21 cellular contexts compared by ENCODE assay signal in genomic region chr16:46911650-46912049, GRCh38.
"Had no signal": no experiment of that assay in that cellular context is flagged by ENCODE, and none has a peak within 500 bp of the region (broad histone marks: within the 10 kb centered on the region; RNA-seq: fewer than 3 reads in every experiment).

No MANE protein-coding gene starts in this region.

- H3K4me3 Mint-ChIP-seq: activated CD4-positive, alpha-beta memory T cell treated with anti-CD3 and anti-CD28 coated beads for 36 hours; activated naive CD8-positive, alpha-beta T cell; activated T-helper 1 cell treated with anti-CD3 and anti-CD28 coated beads, Interleukin-12 subunit alpha, Interleukin-12 subunit beta, Interleukin-2, Interleukin-4 antibody, amounts not matched to agents 30 ng/mL and 10 ng/mL and 1 ng/mL, durations not matched to agents 14 hours and 24 hours and 36 hours; nephron progenitor cell had no signal

- H3K27ac Mint-ChIP-seq: activated CD4-positive, alpha-beta memory T cell treated with anti-CD3 and anti-CD28 coated beads for 36 hours; activated naive CD8-positive, alpha-beta T cell; nephron progenitor cell; T-helper 1 cell treated with Interleukin-12 subunit alpha and Interleukin-12 subunit beta and Interleukin-4 antibody, amounts not matched to agents 30 μg/mL and 1 μg/mL, for 36 hours had no signal

- DNase-seq: activated CD4-positive, alpha-beta memory T cell treated with anti-CD3 and anti-CD28 coated beads for 36 hours; activated CD4-positive, alpha-beta T cell treated with anti-CD3 and anti-CD28 coated beads for 48 hours; activated gamma-delta T cell; activated T-cell treated with anti-CD3 and anti-CD28 coated beads for 4 hours; adrenal gland; effector CD4-positive, alpha-beta T cell; heart left ventricle; left colon; mesendoderm; mucosa of descending colon; nephron progenitor cell; pancreas; right cardiac atrium; stimulated activated CD4-positive, alpha-beta T cell treated with anti-CD3 and anti-CD28 coated beads, Interleukin-12 subunit alpha, Interleukin-12 subunit beta, amount 100 ng/mL, for 4 hours; stimulated activated CD4-positive, alpha-beta T cell treated with anti-CD3 and anti-CD28 coated beads, Interleukin-4, amount 100 ng/mL, for 4 hours; stomach; testis; upper lobe of left lung had no signal

- H3K27ac ChIP-seq: adrenal gland, heart left ventricle, pancreas, testis, upper lobe of left lung had no signal

- H3K4me3 ChIP-seq: adrenal gland, heart left ventricle, mucosa of descending colon, pancreas, stomach, testis, upper lobe of left lung had no signal

- ATAC-seq: heart left ventricle, left colon, mucosa of descending colon, pancreas, right cardiac atrium had no signal

- H3K27me3 Mint-ChIP-seq: activated CD4-positive, alpha-beta memory T cell treated with anti-CD3 and anti-CD28 coated beads for 36 hours; activated naive CD8-positive, alpha-beta T cell had no signal

- H3K9me3 ChIP-seq: adrenal gland, heart left ventricle, mucosa of descending colon, pancreas, stomach, testis, upper lobe of left lung had no signal

- H3K36me3 Mint-ChIP-seq: activated naive CD8-positive, alpha-beta T cell had no signal

- H3K36me3 ChIP-seq: adrenal gland had no signal

- H3K27me3 ChIP-seq: adrenal gland, heart left ventricle, pancreas, stomach, testis, upper lobe of left lung had no signal

- H3K9me3 Mint-ChIP-seq: activated CD4-positive, alpha-beta memory T cell treated with anti-CD3 and anti-CD28 coated beads for 36 hours; activated T-helper 1 cell treated with anti-CD3 and anti-CD28 coated beads, Interleukin-12 subunit alpha, Interleukin-12 subunit beta, Interleukin-2, Interleukin-4 antibody, amounts not matched to agents 30 ng/mL and 10 ng/mL and 1 ng/mL, durations not matched to agents 14 hours and 24 hours and 36 hours; nephron progenitor cell; T-helper 1 cell treated with Interleukin-12 subunit alpha and Interleukin-12 subunit beta and Interleukin-4 antibody, amounts not matched to agents 30 μg/mL and 1 μg/mL, for 36 hours had no signal

- H3K4me1 ChIP-seq: pancreas, upper lobe of left lung had no signal
